ENCODE assay signal across 2 cellular contexts in genomic region chr12:9931245-9931644, GRCh38.
TF ChIP-seq lines count a peak whose summit lies in the region.

No MANE protein-coding gene starts in this region.

TF ChIP-seq in A549, 52 proteins besides CTCF, POLR2A, EP300 and RAD21:
- no peak for TF ChIP-seq TFCP2L1 (CRISPR knock-in tag; IDR thresholded peaks at IDR 0.05)
- TF ChIP-seq RNF2 (IDR thresholded peaks at IDR 0.05; ENCODE audit: borderline replicate concordance, low read depth) = peak; percentile 82; the same call in 1 of the 2 replicates
- TF ChIP-seq CBX8 (IDR thresholded peaks at IDR 0.05) = 0 out of 2 replicates have a peak, but pooled peaks have one; percentile 70
TF ChIP-seq in A549: peak in this region for 2.

TF ChIP-seq in WTC11, 78 proteins besides CTCF, POLR2A, EP300 and RAD21:
- TF ChIP-seq RELA (CRISPR knock-in tag; IDR thresholded peaks at IDR 0.05; ENCODE audit: borderline replicate concordance) (no peak), ZNF317 (CRISPR knock-in tag; IDR thresholded peaks at IDR 0.05; ENCODE audit: borderline replicate concordance, low read depth) (no peak), ATF3 (CRISPR knock-in tag; conservative IDR thresholded peaks at IDR 0.05) (no peak), ZNF121 (CRISPR knock-in tag; IDR thresholded peaks at IDR 0.05) (no peak), ERG (CRISPR knock-in tag; IDR thresholded peaks at IDR 0.05) (no peak), ZNF263 (CRISPR knock-in tag; IDR thresholded peaks at IDR 0.05; ENCODE audit: low read depth) (no peak), OVOL2 (CRISPR knock-in tag; IDR thresholded peaks at IDR 0.05; ENCODE audit: borderline replicate concordance) (no peak), USF1 (CRISPR knock-in tag; IDR thresholded peaks at IDR 0.05) (no peak), MXD4 (CRISPR knock-in tag; IDR thresholded peaks at IDR 0.05; ENCODE audit: borderline replicate concordance) (no peak), ATF2 (CRISPR knock-in tag; IDR thresholded peaks at IDR 0.05; ENCODE audit: borderline replicate concordance, low read depth) (no peak), TCF7 (CRISPR knock-in tag; IDR thresholded peaks at IDR 0.05; ENCODE audit: low read depth) (no peak), TEAD4 (CRISPR knock-in tag; IDR thresholded peaks at IDR 0.05) (no peak), PRDM15 (CRISPR knock-in tag; IDR thresholded peaks at IDR 0.05) (no peak), E2F5 (CRISPR knock-in tag; IDR thresholded peaks at IDR 0.05) (no peak), ZNF512 (CRISPR knock-in tag; IDR thresholded peaks at IDR 0.05; ENCODE audit: borderline replicate concordance) (no peak), AFF4 (CRISPR knock-in tag; IDR thresholded peaks at IDR 0.05; ENCODE audit: borderline replicate concordance) (no peak), ZNF232 (CRISPR knock-in tag; IDR thresholded peaks at IDR 0.05) (no peak)
TF ChIP-seq in WTC11: peak in this region for 0.
